Comparison of ENCODE assay signal across 2 cellular contexts in the genomic region with DNA sequence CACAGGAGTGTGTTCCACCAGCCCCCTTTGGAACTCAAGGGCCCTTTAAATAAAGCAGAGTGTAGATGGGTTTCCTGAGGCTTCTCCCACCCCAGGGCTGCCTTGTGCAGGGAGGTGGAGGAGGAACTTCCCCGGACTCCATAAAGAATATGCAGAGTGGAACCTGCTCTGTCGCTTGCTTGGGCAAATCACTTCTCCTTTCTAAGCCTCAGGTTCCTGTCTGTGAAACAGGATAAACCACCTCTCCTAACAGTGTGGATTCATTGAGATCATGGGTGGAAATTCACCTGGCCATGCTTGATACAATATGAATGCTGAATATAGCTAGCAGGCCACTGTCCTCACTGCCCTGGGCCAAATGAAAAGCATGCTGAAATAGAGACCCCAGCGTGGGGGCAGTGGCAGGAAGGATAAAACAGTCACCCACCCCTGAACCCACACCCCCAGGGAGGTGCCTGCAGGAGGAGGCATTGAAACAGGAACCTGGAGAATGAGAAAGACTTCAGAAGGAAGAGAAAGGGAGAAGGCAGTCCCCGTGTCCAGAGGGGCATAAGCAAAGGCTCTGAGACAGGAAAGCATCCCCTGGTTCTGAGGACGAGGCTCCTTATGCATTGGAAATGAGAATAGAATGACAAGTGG.
TF ChIP-seq lines count a peak whose summit lies in the region.

No MANE protein-coding gene starts in this region.

TF ChIP-seq in SK-N-SH, 30 proteins besides CTCF, POLR2A, EP300 and RAD21:
- TF ChIP-seq MXI1 (IDR thresholded peaks at IDR 0.05; ENCODE audit: low read depth, low read length) (no peak; the same call in 1 of the 2 replicates), POLR2AphosphoS5 (IDR thresholded peaks at IDR 0.05; ENCODE audit: low read depth, low read length) (no peak), TCF12 (IDR thresholded peaks at IDR 0.05) (no peak), FOSL2 (IDR thresholded peaks at IDR 0.05; ENCODE audit: borderline replicate concordance, low read depth) (no peak), RXRA (IDR thresholded peaks at IDR 0.05; ENCODE audit: borderline replicate concordance, low read depth) (no peak)

TF ChIP-seq in SK-N-SH treated with all-trans-retinoic acid at 6 μM for 48 hours, 23 proteins besides CTCF, POLR2A, EP300 and RAD21:
- TF ChIP-seq, protein P1, sequence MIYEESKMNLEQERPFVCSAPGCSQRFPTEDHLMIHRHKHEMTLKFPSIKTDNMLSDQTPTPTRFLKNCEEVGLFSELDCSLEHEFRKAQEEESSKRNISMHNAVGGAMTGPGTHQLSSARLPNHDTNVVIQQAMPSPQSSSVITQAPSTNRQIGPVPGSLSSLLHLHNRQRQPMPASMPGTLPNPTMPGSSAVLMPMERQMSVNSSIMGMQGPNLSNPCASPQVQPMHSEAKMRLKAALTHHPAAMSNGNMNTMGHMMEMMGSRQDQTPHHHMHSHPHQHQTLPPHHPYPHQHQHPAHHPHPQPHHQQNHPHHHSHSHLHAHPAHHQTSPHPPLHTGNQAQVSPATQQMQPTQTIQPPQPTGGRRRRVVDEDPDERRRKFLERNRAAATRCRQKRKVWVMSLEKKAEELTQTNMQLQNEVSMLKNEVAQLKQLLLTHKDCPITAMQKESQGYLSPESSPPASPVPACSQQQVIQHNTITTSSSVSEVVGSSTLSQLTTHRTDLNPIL (CRISPR knock-in tag; IDR thresholded peaks at IDR 0.05; ENCODE audit: low read depth), result no peak
- TF ChIP-seq ZNF70 (CRISPR knock-in tag; IDR thresholded peaks at IDR 0.05) (no peak), TSHZ2 (CRISPR knock-in tag; IDR thresholded peaks at IDR 0.05) (no peak), RARB (CRISPR knock-in tag; IDR thresholded peaks at IDR 0.05) (no peak)
